7 cellular contexts compared by ENCODE assay signal in the genomic region with DNA sequence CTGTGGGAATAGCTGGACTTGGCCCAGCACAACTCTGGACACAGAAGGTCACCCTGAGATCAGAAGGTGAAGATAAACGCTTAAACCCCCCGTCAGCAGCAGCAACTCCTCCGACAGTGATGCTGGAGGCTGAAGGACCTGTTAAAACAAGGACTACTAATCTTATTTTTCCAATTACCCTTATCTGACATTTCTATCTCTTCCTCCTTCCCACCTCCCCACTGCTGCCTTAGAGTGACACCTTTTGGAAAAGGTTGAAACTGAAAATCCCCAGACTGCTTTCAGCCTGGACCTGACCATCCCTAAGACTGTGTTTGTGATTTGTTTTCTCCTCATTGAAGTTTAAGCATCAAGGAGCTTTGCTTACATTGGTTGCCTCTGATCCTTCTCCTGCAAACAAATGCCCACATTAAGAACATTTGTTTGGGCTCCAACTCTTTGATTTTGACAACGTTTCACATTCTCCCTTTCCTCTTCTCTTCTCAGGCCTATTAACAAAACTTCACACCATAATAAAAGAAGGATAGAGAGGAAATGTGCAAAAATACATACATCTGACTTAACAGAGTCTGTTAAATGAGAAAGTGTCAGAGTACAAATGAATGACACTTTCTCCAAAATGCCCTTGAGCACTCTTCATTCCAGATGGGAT.
A peak's percentile ranks its signal among the peaks of the same experiment; 100 is the strongest.
DNase-seq lines count a peak whose midpoint lies in the region; ATAC-seq, FAIRE-seq and TF ChIP-seq lines count a peak whose summit lies in the region.

No MANE protein-coding gene starts in this region.

- CTCF ChIA-PET in H1 (lab: Charles Lee; ENCODE audit: partially characterized antibody): interaction anchor here (0.6 to 2.5 kb wide), 20 partner anchors 9 to 1067 kb away, joined by 3 to 11 read pairs (median 4); no protein-coding TSS in a partner anchor

- H2AFZ ChIP-seq in H1 (ENCODE audit: low read length): no peak overlapping the region
- no peak overlapping the region for H2AFZ ChIP-seq in trophoblast cell (ENCODE audit: insufficient read depth, low read length, poor library complexity)

- H3K23ac ChIP-seq in H1 (ENCODE audit: insufficient read length) (no peak overlapping the region), trophoblast cell (ENCODE audit: low read length) (no peak overlapping the region)

- H3K18ac ChIP-seq in H1 (ENCODE audit: extremely low read depth, low read length) (no peak overlapping the region), trophoblast cell (ENCODE audit: low read length) (no peak overlapping the region)

- ATAC-seq in HG02852 (IDR thresholded peaks at IDR 0.05; ENCODE audit: unreplicated experiment): no peak
- ATAC-seq in activated T-cell treated with anti-CD3 and anti-CD28 coated beads, Interleukin-2, amount 50 U/mL, for 4 hours: no peak

- H3K36me3 Mint-ChIP-seq in activated T-cell treated with anti-CD3 and anti-CD28 coated beads, Interleukin-2, amount 50 U/mL, for 4 hours (ENCODE audit: insufficient read depth): no peaks in the 10 kb centered on the region

- H2BK120ac ChIP-seq in H1 (replicated peaks; ENCODE audit: low read depth, low read length): no peak overlapping the region
- H2BK120ac ChIP-seq in trophoblast cell (ENCODE audit: insufficient read depth, low read length, poor library complexity): no peak overlapping the region

- H3K79me1 ChIP-seq in H1 (ENCODE audit: low read depth, low read length): no peaks in the 10 kb centered on the region
- no peaks in the 10 kb centered on the region for H3K79me1 ChIP-seq in trophoblast cell (ENCODE audit: low read length)

- FAIRE-seq in H1 (lab: Jason Lieb, UNC): peak; percentile 97

- no peak overlapping the region for H4K8ac ChIP-seq in H1 (ENCODE audit: extremely low read depth, insufficient read depth, low read length)
- no peak overlapping the region for H4K8ac ChIP-seq in trophoblast cell (ENCODE audit: low read depth, low read length)

- 52% methylated on average over 4 of the region's 4 CpGs; no CpG with 5 or more reads in 1 of the 2 experiments for WGBS in H1 (ENCODE audit: extremely low coverage in 1 of 2, insufficient coverage in 1 of 2, insufficient read length in 1 of 2, insufficient replicate concordance in 2 of 2, low coverage in 1 of 2, low lambda C conversion rate in 2 of 2, missing lambda C conversion rate in 1 of 2), 2 experiments
- WGBS in trophoblast cell (ENCODE audit: extremely low coverage, insufficient coverage, insufficient read length): no CpG with 5 or more reads among the region's 4 CpGs

- H2AK5ac ChIP-seq in H1 (ENCODE audit: low read depth, low read length) (no peak overlapping the region), trophoblast cell (ENCODE audit: low read length) (no peak overlapping the region)

- no peak overlapping the region for H3K14ac ChIP-seq in H1 (ENCODE audit: insufficient read length)
- no peak overlapping the region for H3K14ac ChIP-seq in trophoblast cell (ENCODE audit: low read length)

- H3K9me3 ChIP-seq in H1 (ENCODE audit: insufficient read depth in 2 of 2, low read depth in 1 of 2, low read length in 1 of 2) (no peaks in the 10 kb centered on the region), trophoblast cell (ENCODE audit: insufficient read depth, low read depth, low read length) (no peaks in the 10 kb centered on the region), Peyer's patch (no peaks in the 10 kb centered on the region)

- H3K4me3 Mint-ChIP-seq in activated T-cell treated with anti-CD3 and anti-CD28 coated beads, Interleukin-2, amount 50 U/mL, for 4 hours: no peak overlapping the region

- H3K27me3 ChIP-seq in H1 (replicated peaks in 1 of 4; ENCODE audit: control insufficient read depth in 3 of 4, extremely low read depth in 1 of 4, insufficient read depth in 3 of 4, low read length in 3 of 4) (no peaks in the 10 kb centered on the region), trophoblast cell (ENCODE audit: insufficient read depth, low read length) (no peaks in the 10 kb centered on the region), Peyer's patch (no peaks in the 10 kb centered on the region)

- H2BK5ac ChIP-seq in H1 (ENCODE audit: low read depth, low read length) (no peak overlapping the region; the same call in 1 of the 2 replicates), trophoblast cell (ENCODE audit: low read depth, low read length, poor library complexity) (no peak overlapping the region)

- H3K27ac ChIP-seq in H1 (ENCODE audit: low read depth, low read length): no peak overlapping the region
- H3K27ac ChIP-seq in trophoblast cell (ENCODE audit: low read depth, low read length): no peak overlapping the region
- H3K27ac ChIP-seq in Peyer's patch: no peak overlapping the region

- H2BK20ac ChIP-seq in H1 (ENCODE audit: low read length): no peak overlapping the region

- H3K36me3 ChIP-seq in H1 (ENCODE audit: control insufficient read depth in 2 of 4, insufficient read depth in 4 of 4, low read length in 3 of 4) (no peaks in the 10 kb centered on the region), trophoblast cell (ENCODE audit: control insufficient read depth in 1 of 2, insufficient read depth in 2 of 2, low read length in 2 of 2) (no peaks in the 10 kb centered on the region), Peyer's patch (no peaks in the 10 kb centered on the region)

- no peaks in the 10 kb centered on the region for H3K4me1 Mint-ChIP-seq in activated T-cell treated with anti-CD3 and anti-CD28 coated beads, Interleukin-2, amount 50 U/mL, for 4 hours (ENCODE audit: low read depth)

- peaks cover 0 to 6% (median under 1%) of the 10 kb centered on the region in 4 experiments; a peak in 3 of 7 replicates for H3K4me1 ChIP-seq in H1 (replicated peaks in 1 of 4; ENCODE audit: control insufficient read depth in 3 of 4, insufficient read depth in 4 of 4, low read length in 3 of 4)
- H3K4me1 ChIP-seq in trophoblast cell (ENCODE audit: control insufficient read depth in 1 of 2, insufficient read depth in 2 of 2, low read length in 2 of 2): peaks cover 3% of the 10 kb centered on the region in 2 experiments
- no peaks in the 10 kb centered on the region for H3K4me1 ChIP-seq in Peyer's patch

- H2BK12ac ChIP-seq in H1 (ENCODE audit: low read depth, low read length): no peak overlapping the region
- peak overlapping the region; percentile 17 for H2BK12ac ChIP-seq in trophoblast cell (ENCODE audit: low read length)

- H4K91ac ChIP-seq in H1 (replicated peaks; ENCODE audit: insufficient read length, low read length) (no peak overlapping the region), trophoblast cell (ENCODE audit: low read depth, low read length) (no peak overlapping the region)

- peak overlapping the region; percentile 23 for H4K12ac ChIP-seq in trophoblast cell (ENCODE audit: low read depth, low read length)

- H3K9me3 Mint-ChIP-seq in activated T-cell treated with anti-CD3 and anti-CD28 coated beads, Interleukin-2, amount 50 U/mL, for 4 hours: no peaks in the 10 kb centered on the region

- H3K4me2 ChIP-seq in H1 (ENCODE audit: insufficient read depth in 1 of 2, low read depth in 2 of 2, low read length in 2 of 2): no peak overlapping the region
- no peak overlapping the region for H3K4me2 ChIP-seq in trophoblast cell (ENCODE audit: low read length)

- TF ChIP-seq POLR2A in H1 (IDR thresholded peaks at IDR 0.05; ENCODE audit: control extremely low read depth in 1 of 2, low read depth in 2 of 2, low read length in 2 of 2): no peak
- TF ChIP-seq POLR2A in Peyer's patch (IDR thresholded peaks at IDR 0.05): no peak

- H4K5ac ChIP-seq in H1 (ENCODE audit: insufficient read length, low read depth, low read length): no peak overlapping the region

- no peak overlapping the region; the same call in 1 of the 2 replicates for H2BK15ac ChIP-seq in H1 (ENCODE audit: low read length)

- TF ChIP-seq CTCF in GM12865 (IDR thresholded peaks at IDR 0.05; ENCODE audit: insufficient read depth, low read depth, low read length, missing control alignments): peak; percentile 9
- TF ChIP-seq CTCF in H1 (IDR thresholded peaks at IDR 0.05; ENCODE audit: control extremely low read depth in 1 of 3, insufficient read depth in 1 of 3, low read depth in 1 of 3, low read length in 3 of 3): peak in 2 of 3 experiments; percentile 67 to 69; a peak in 3 of 4 replicates
- peak in 2 of 6 experiments; percentile 32 to 33 for TF ChIP-seq CTCF in Peyer's patch (IDR thresholded peaks at IDR 0.05)

- no peaks in the 10 kb centered on the region for H4K20me1 ChIP-seq in H1 (replicated peaks in 1 of 2; ENCODE audit: control insufficient read depth in 1 of 2, insufficient read depth in 2 of 2, low read length in 2 of 2)

- peak; percentile 90 to 92 for TF ChIP-seq RAD21 in H1 (IDR thresholded peaks at IDR 0.05 in 1 of 2, conservative IDR thresholded peaks at IDR 0.05 in 1 of 2; ENCODE audit: low read depth in 2 of 2, low read length in 2 of 2)

- no peaks in the 10 kb centered on the region for H3K27me3 Mint-ChIP-seq in activated T-cell treated with anti-CD3 and anti-CD28 coated beads, Interleukin-2, amount 50 U/mL, for 4 hours (ENCODE audit: low read depth)

- H3K4me3 ChIP-seq in GM12865 (ENCODE audit: low read depth, low read length): no peak overlapping the region
- no peak overlapping the region for H3K4me3 ChIP-seq in H1 (ENCODE audit: extremely low read depth in 1 of 4, insufficient read depth in 2 of 4, low read depth in 3 of 4, low read length in 4 of 4)
- no peak overlapping the region for H3K4me3 ChIP-seq in trophoblast cell (ENCODE audit: low read depth, low read length)
- no peak overlapping the region for H3K4me3 ChIP-seq in Peyer's patch

- no peaks in the 10 kb centered on the region for H3K79me2 ChIP-seq in H1 (ENCODE audit: control insufficient read depth in 1 of 2, insufficient read depth in 2 of 2, low read length in 2 of 2)
- no peaks in the 10 kb centered on the region for H3K79me2 ChIP-seq in trophoblast cell (ENCODE audit: control insufficient read depth, insufficient read depth, low read length, poor library complexity)

- no peak overlapping the region for H3K9ac ChIP-seq in H1 (replicated peaks in 1 of 4; ENCODE audit: extremely low read depth in 1 of 4, low read depth in 3 of 4, low read length in 3 of 4)
- no peak overlapping the region for H3K9ac ChIP-seq in trophoblast cell (ENCODE audit: low read length)

- POLR2A ChIA-PET in H1 (lab: Charles Lee; ENCODE audit: partially characterized antibody): no interaction called here

- DNase-seq in GM12865 (ENCODE audit: low read depth) (no peak), NCI-H345 (lab: John Stamatoyannopoulos, UW) (peak; percentile 2), H1 (ENCODE audit: low read depth in 1 of 2, low spot score in 2 of 2) (no peak), trophoblast cell (peak; percentile 26 to 67), Peyer's patch (no peak)
- no peak for DNase-seq in activated T-cell treated with anti-CD3 and anti-CD28 coated beads, Interleukin-2, amount 50 U/mL, for 4 hours

- no peak for TF ChIP-seq EP300 in H1 (IDR thresholded peaks at IDR 0.05; ENCODE audit: borderline replicate concordance in 1 of 2, low read depth in 2 of 2, low read length in 2 of 2)

- H3K56ac ChIP-seq in H1 (replicated peaks; ENCODE audit: insufficient read length, low read depth, low read length): no peak overlapping the region

- no peak overlapping the region for H3K4ac ChIP-seq in H1 (replicated peaks; ENCODE audit: insufficient read length, low read depth, low read length)
- no peak overlapping the region for H3K4ac ChIP-seq in trophoblast cell (ENCODE audit: low read depth, low read length)

- H3K23me2 ChIP-seq in H1 (ENCODE audit: low read depth, low read length): no peaks in the 10 kb centered on the region; the same call in 1 of the 2 replicates

Comparison
In these comparisons a context has a peak if more than half of its experiments do, and no peak if none do; other contexts are left out.
1. DNase-seq: peak in NCI-H345 (single experiment) and trophoblast cell (2 of 2); none in GM12865 (single experiment), H1 (0 of 2), Peyer's patch (0 of 3) and activated T-cell treated with anti-CD3 and anti-CD28 coated beads, Interleukin-2, amount 50 U/mL, for 4 hours (single experiment).